Comparison of ENCODE assay signal across 17 cellular contexts in the genomic region with DNA sequence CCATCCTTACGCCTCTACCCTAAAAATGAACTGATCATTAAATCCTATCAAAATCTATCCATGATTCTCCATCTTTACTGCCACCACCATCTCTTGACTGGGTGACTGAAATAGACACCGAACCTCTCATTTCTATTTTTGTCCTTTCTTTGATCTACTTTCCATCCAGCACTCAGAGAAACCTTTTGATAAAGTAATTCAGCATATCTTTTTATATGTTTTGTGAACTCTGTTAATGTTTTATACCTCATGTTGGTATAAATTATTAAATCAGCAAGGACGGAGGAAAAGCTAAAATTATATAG. TPM values are rescaled to one million over a fixed set of nuclear protein-coding genes. Genes with fewer than 3 reads are reported as not detected.
DNase-seq lines count a peak whose midpoint lies in the region; ATAC-seq and TF ChIP-seq lines count a peak whose summit lies in the region.
"Had no signal": no experiment of that assay in that cellular context is flagged by ENCODE, and none has a peak within 500 bp of the region (broad histone marks: within the 10 kb centered on the region; RNA-seq: fewer than 3 reads in every experiment).

No MANE protein-coding gene starts in this region.

- H3K27me3 ChIP-seq in upper lobe of left lung = no peaks in the 10 kb centered on the region
- H3K27me3 ChIP-seq: neutrophil, tibial nerve had no signal

- no peaks in the 10 kb centered on the region for H3K27me3 Mint-ChIP-seq in activated T-cell treated with anti-CD3 and anti-CD28 coated beads, Interleukin-2, amount 50 U/mL, for 24 hours
- H3K27me3 Mint-ChIP-seq in activated naive CD8-positive, alpha-beta T cell = no peaks in the 10 kb centered on the region

- H3K36me3 ChIP-seq in upper lobe of left lung = no peaks in the 10 kb centered on the region
- H3K36me3 ChIP-seq: neutrophil, tibial nerve had no signal

- H3K27ac Mint-ChIP-seq in activated T-cell treated with anti-CD3 and anti-CD28 coated beads, Interleukin-2, amount 50 U/mL, for 24 hours = peak overlapping the region; percentile 79
- peak overlapping the region; percentile 67 for H3K27ac Mint-ChIP-seq in activated naive CD8-positive, alpha-beta T cell
- H3K27ac Mint-ChIP-seq: mesothelial cell of epicardium had no signal

- peak; percentile 12 for ATAC-seq in HG03354 (IDR thresholded peaks at IDR 0.05; ENCODE audit: poor library complexity, severe bottlenecking, unreplicated experiment)
- ATAC-seq in stimulated activated naive CD8-positive, alpha-beta T cell treated with anti-CD3 and anti-CD28 coated beads, Interleukin-15, Interleukin-2, amounts not matched to agents 100 U/mL and 50 U/mL, for 24 hours = peak; percentile 8
- ATAC-seq in upper lobe of left lung (ENCODE audit: low FRiP score in 2 of 2) = no peak
- ATAC-seq: left colon had no signal

- no peak overlapping the region for H3K4me3 ChIP-seq in upper lobe of left lung
- H3K4me3 ChIP-seq: tibial nerve had no signal

- no peak for TF ChIP-seq EP300 in upper lobe of left lung (IDR thresholded peaks at IDR 0.05)

- peaks cover 42% of the 10 kb centered on the region for H3K4me1 Mint-ChIP-seq in activated T-cell treated with anti-CD3 and anti-CD28 coated beads, Interleukin-2, amount 50 U/mL, for 24 hours (ENCODE audit: low read depth)
- peaks cover 35% of the 10 kb centered on the region for H3K4me1 Mint-ChIP-seq in activated naive CD8-positive, alpha-beta T cell (ENCODE audit: low read depth)

- DNase-seq in activated T-cell treated with anti-CD3 and anti-CD28 coated beads, Interleukin-2, amount 50 U/mL, for 24 hours = no peak
- DNase-seq in activated T-cell treated with anti-CD3 and anti-CD28 coated beads, Interleukin-2, amount 50 U/mL, for 48 hours = no peak
- no peak for DNase-seq in stimulated activated naive CD8-positive, alpha-beta T cell treated with anti-CD3 and anti-CD28 coated beads, Interleukin-15, Interleukin-2, amounts not matched to agents 100 U/mL and 50 U/mL, for 24 hours
- DNase-seq in upper lobe of left lung (no peak), SHP77 (lab: John Stamatoyannopoulos, UW) (no peak), NCI-H1694 treated with DMSO at 0.1 percent for 48 hours (lab: John Stamatoyannopoulos, UW) (no peak)
- DNase-seq: cortex of kidney; foreskin fibroblast; left colon; NCI-H1694; NCI-H2227 treated with DMSO at 0.1 percent for 48 hours; stimulated activated CD4-positive, alpha-beta T cell treated with anti-CD3 and anti-CD28 coated beads, Interleukin-12 subunit alpha, Interleukin-12 subunit beta, amount 100 ng/mL, for 4 hours had no signal

- peaks cover 23% of the 10 kb centered on the region for H3K36me3 Mint-ChIP-seq in activated T-cell treated with anti-CD3 and anti-CD28 coated beads, Interleukin-2, amount 50 U/mL, for 24 hours (ENCODE audit: low read depth)
- peaks cover 2% of the 10 kb centered on the region for H3K36me3 Mint-ChIP-seq in activated naive CD8-positive, alpha-beta T cell
- H3K36me3 Mint-ChIP-seq: mesothelial cell of epicardium had no signal

- no peak overlapping the region for H3K27ac ChIP-seq in upper lobe of left lung
- H3K27ac ChIP-seq: neutrophil, tibial nerve had no signal

- H3K9me3 ChIP-seq in upper lobe of left lung = no peaks in the 10 kb centered on the region
- H3K9me3 ChIP-seq: neutrophil had no signal

- no peak for TF ChIP-seq CTCF in upper lobe of left lung (IDR thresholded peaks at IDR 0.05)

- H3K4me1 ChIP-seq in upper lobe of left lung = no peaks in the 10 kb centered on the region
- H3K4me1 ChIP-seq: tibial nerve had no signal

- WGBS in upper lobe of left lung, 2 donors = 93 to 94% methylated on average over 3 of the region's 3 CpGs

- no peak for TF ChIP-seq POLR2A in upper lobe of left lung (IDR thresholded peaks at IDR 0.05)

- no peaks in the 10 kb centered on the region for H3K9me3 Mint-ChIP-seq in activated T-cell treated with anti-CD3 and anti-CD28 coated beads, Interleukin-2, amount 50 U/mL, for 24 hours
- peaks cover under 1% of the 10 kb centered on the region for H3K9me3 Mint-ChIP-seq in activated naive CD8-positive, alpha-beta T cell (ENCODE audit: low read depth)

- peak overlapping the region; percentile 28 for H3K4me3 Mint-ChIP-seq in activated T-cell treated with anti-CD3 and anti-CD28 coated beads, Interleukin-2, amount 50 U/mL, for 24 hours
- H3K4me3 Mint-ChIP-seq in activated naive CD8-positive, alpha-beta T cell = peak overlapping the region; percentile 59
- H3K4me3 Mint-ChIP-seq: mesothelial cell of epicardium had no signal

RNA-seq across cellular contexts. Expression of a gene that starts 13.0 kb away (rescaled TPM):
- 10 to 100 TPM in 3 of 6 donors, 1 to 10 TPM in 3; 8.2 to 27.2 (median 14.5) TPM for total RNA-seq in upper lobe of left lung

RNA-seq across cellular contexts. Expression of a gene that starts 45.0 kb away (rescaled TPM):
- total RNA-seq in upper lobe of left lung = 10 to 100 TPM in 4 of 6 donors, 1 to 10 TPM in 2; 6.0 to 22.0 (median 12.9) TPM

Comparison
In these comparisons a context has a peak if more than half of its experiments do, and no peak if none do; other contexts are left out.
1. ATAC-seq: peak in HG03354 (single experiment) and stimulated activated naive CD8-positive, alpha-beta T cell treated with anti-CD3 and anti-CD28 coated beads, Interleukin-15, Interleukin-2, amounts not matched to agents 100 U/mL and 50 U/mL, for 24 hours (single experiment); none in upper lobe of left lung (0 of 2).